ENCODE assay signal across 1 cellular context in genomic region chr5:167576126-167576525, GRCh38.
TF ChIP-seq lines count a peak whose summit lies in the region.

No MANE protein-coding gene starts in this region.

TF ChIP-seq in GM23338, 12 proteins besides CTCF, POLR2A, EP300 and RAD21 (continued from another document):
- TF ChIP-seq, protein P1, sequence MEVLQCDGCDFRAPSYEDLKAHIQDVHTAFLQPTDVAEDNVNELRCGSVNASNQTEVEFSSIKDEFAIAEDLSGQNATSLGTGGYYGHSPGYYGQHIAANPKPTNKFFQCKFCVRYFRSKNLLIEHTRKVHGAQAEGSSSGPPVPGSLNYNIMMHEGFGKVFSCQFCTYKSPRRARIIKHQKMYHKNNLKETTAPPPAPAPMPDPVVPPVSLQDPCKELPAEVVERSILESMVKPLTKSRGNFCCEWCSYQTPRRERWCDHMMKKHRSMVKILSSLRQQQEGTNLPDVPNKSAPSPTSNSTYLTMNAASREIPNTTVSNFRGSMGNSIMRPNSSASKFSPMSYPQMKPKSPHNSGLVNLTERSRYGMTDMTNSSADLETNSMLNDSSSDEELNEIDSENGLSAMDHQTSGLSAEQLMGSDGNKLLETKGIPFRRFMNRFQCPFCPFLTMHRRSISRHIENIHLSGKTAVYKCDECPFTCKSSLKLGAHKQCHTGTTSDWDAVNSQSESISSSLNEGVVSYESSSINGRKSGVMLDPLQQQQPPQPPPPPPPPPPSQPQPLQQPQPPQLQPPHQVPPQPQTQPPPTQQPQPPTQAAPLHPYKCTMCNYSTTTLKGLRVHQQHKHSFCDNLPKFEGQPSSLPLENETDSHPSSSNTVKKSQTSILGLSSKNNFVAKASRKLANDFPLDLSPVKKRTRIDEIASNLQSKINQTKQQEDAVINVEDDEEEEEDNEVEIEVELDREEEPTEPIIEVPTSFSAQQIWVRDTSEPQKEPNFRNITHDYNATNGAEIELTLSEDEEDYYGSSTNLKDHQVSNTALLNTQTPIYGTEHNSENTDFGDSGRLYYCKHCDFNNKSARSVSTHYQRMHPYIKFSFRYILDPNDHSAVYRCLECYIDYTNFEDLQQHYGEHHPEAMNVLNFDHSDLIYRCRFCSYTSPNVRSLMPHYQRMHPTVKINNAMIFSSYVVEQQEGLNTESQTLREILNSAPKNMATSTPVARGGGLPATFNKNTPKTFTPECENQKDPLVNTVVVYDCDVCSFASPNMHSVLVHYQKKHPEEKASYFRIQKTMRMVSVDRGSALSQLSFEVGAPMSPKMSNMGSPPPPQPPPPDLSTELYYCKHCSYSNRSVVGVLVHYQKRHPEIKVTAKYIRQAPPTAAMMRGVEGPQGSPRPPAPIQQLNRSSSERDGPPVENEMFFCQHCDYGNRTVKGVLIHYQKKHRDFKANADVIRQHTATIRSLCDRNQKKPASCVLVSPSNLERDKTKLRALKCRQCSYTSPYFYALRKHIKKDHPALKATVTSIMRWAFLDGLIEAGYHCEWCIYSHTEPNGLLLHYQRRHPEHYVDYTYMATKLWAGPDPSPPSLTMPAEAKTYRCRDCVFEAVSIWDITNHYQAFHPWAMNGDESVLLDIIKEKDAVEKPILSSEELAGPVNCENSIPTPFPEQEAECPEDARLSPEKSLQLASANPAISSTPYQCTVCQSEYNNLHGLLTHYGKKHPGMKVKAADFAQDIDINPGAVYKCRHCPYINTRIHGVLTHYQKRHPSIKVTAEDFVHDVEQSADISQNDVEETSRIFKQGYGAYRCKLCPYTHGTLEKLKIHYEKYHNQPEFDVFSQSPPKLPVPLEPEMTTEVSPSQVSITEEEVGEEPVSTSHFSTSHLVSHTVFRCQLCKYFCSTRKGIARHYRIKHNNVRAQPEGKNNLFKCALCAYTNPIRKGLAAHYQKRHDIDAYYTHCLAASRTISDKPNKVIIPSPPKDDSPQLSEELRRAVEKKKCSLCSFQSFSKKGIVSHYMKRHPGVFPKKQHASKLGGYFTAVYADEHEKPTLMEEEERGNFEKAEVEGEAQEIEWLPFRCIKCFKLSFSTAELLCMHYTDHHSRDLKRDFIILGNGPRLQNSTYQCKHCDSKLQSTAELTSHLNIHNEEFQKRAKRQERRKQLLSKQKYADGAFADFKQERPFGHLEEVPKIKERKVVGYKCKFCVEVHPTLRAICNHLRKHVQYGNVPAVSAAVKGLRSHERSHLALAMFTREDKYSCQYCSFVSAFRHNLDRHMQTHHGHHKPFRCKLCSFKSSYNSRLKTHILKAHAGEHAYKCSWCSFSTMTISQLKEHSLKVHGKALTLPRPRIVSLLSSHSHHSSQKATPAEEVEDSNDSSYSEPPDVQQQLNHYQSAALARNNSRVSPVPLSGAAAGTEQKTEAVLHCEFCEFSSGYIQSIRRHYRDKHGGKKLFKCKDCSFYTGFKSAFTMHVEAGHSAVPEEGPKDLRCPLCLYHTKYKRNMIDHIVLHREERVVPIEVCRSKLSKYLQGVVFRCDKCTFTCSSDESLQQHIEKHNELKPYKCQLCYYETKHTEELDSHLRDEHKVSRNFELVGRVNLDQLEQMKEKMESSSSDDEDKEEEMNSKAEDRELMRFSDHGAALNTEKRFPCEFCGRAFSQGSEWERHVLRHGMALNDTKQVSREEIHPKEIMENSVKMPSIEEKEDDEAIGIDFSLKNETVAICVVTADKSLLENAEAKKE (CRISPR knock-in tag; IDR thresholded peaks at IDR 0.05) = no peak
- TF ChIP-seq ZNF331 (CRISPR knock-in tag; IDR thresholded peaks at IDR 0.05; ENCODE audit: low read depth) (no peak), EZH2 (IDR thresholded peaks at IDR 0.05; ENCODE audit: low read depth, unreplicated experiment) (no peak)
